15 cellular contexts compared by ENCODE assay signal in genomic region chr2:14826518-14826917, GRCh38.
"Had no signal": no experiment of that assay in that cellular context is flagged by ENCODE, and none has a peak within 500 bp of the region (broad histone marks: within the 10 kb centered on the region; RNA-seq: fewer than 3 reads in every experiment).

No MANE protein-coding gene starts in this region.

- H3K27me3 ChIP-seq: ascending aorta, suprapubic skin, transverse colon had no signal

- H3K36me3 ChIP-seq: ascending aorta, suprapubic skin, transverse colon had no signal

- FAIRE-seq: endometrium, frontal cortex had no signal

- H3K4me3 ChIP-seq: ascending aorta, suprapubic skin, transverse colon had no signal

- DNase-seq: activated CD4-positive, alpha-beta T cell treated with anti-CD3 and anti-CD28 coated beads, Interleukin-2, amount 10 ng/mL, durations not matched to agents 7 days and 5 days; activated CD8-positive, alpha-beta T cell treated with anti-CD3 and anti-CD28 coated beads, Interleukin-2, amount 10 ng/mL, durations not matched to agents 7 days and 5 days; activated naive CD4-positive, alpha-beta T cell treated with anti-CD3 and anti-CD28 coated beads, Interleukin-2, amount 50 U/mL, for 16 hours; activated T-cell treated with anti-CD3 and anti-CD28 coated beads, Interleukin-2, amount 50 U/mL, for 4 hours; cerebellar nuclear complex; cortex of kidney; head of caudate nucleus; kidney glomerular epithelial cell; left ventricle myocardium superior; T-cell; transverse colon had no signal

- H3K9me3 ChIP-seq: ascending aorta, suprapubic skin, transverse colon had no signal

- H3K4me1 ChIP-seq: ascending aorta, suprapubic skin, transverse colon had no signal

- ATAC-seq: activated CD8-positive, alpha-beta T cell treated with anti-CD3 and anti-CD28 coated beads, Interleukin-2, amount 10 ng/mL, durations not matched to agents 7 days and 5 days; activated T-cell treated with anti-CD3 and anti-CD28 coated beads, Interleukin-2, amount 50 U/mL, for 4 hours; left ventricle myocardium superior; T-cell had no signal

- H3K27ac ChIP-seq: ascending aorta, suprapubic skin, transverse colon had no signal
